ENCODE assay signal across 8 cellular contexts in genomic region chr10:5666324-5667220, GRCh38. TPM values are rescaled to one million over a fixed set of nuclear protein-coding genes. Genes with fewer than 3 reads are reported as not detected.
DNase-seq lines count a peak whose midpoint lies in the region; ATAC-seq and TF ChIP-seq lines count a peak whose summit lies in the region.

Gene ASB13, minus strand, starts transcription at chr10:5666595. Its CDS starts 44 bp downstream, at chr10:5666551.

- H3K9me3 Mint-ChIP-seq in Caco-2 (ENCODE audit: unreplicated experiment) = no peaks in the 10 kb centered on the region
- no peaks in the 10 kb centered on the region for H3K9me3 Mint-ChIP-seq in activated CD4-positive, alpha-beta T cell treated with anti-CD3 and anti-CD28 coated beads for 36 hours (ENCODE audit: low read depth)

- peaks cover 6% of the 10 kb centered on the region for H3K4me1 Mint-ChIP-seq in Caco-2 (ENCODE audit: low read depth, unreplicated experiment)
- peaks cover 11% of the 10 kb centered on the region for H3K4me1 Mint-ChIP-seq in activated CD4-positive, alpha-beta T cell treated with anti-CD3 and anti-CD28 coated beads for 36 hours

- peak; percentile 77 to 89 for DNase-seq in Caco-2
- peak; percentile 54 for DNase-seq in MG63
- DNase-seq in activated CD4-positive, alpha-beta T cell treated with anti-CD3 and anti-CD28 coated beads for 36 hours = peak; percentile 61
- peak; percentile 2 for DNase-seq in effector CD8-positive, alpha-beta T cell (lab: John Stamatoyannopoulos, UW)
- peak; percentile 65 for DNase-seq in lung (ENCODE audit: low spot score)
- peak; percentile 29 to 45 for DNase-seq in stimulated activated CD4-positive, alpha-beta T cell treated with anti-CD3 and anti-CD28 coated beads, Interleukin-4, amount 100 ng/mL, for 48 hours (ENCODE audit: low read depth in 2 of 2)
- no peak for DNase-seq in OCI-M2 (lab: John Stamatoyannopoulos, UW; ENCODE audit: unreplicated experiment)

- H3K4me3 ChIP-seq in Caco-2 (ENCODE audit: low read depth, low read length) (peak within 1 kb of the TSS; percentile 100), MG63 (peak within 1 kb of the TSS; percentile 55), lung (peak within 1 kb of the TSS; percentile 90)

- peak within 1 kb of the TSS; percentile 59 to 61 for H3K27ac ChIP-seq in lung (ENCODE audit: low read depth in 1 of 2, low read length in 1 of 2)

- peak; percentile 74 for ATAC-seq in GM21529 (IDR thresholded peaks at IDR 0.05; ENCODE audit: unreplicated experiment)
- peak; percentile 88 for ATAC-seq in activated CD4-positive, alpha-beta T cell treated with anti-CD3 and anti-CD28 coated beads for 36 hours
- peak; percentile 93 for ATAC-seq in lung (ENCODE audit: insufficient read depth, low FRiP score)

- no TSS peak for BruUV-seq in Caco-2 (replicated peaks; lab: Mats Ljungman, UMichigan)

- intact Hi-C loops in Caco-2 (cut with micrococcal nuclease; ENCODE audit: unreplicated experiment) = loop anchor here (1.0 to 2.0 kb wide), 2 partner anchors 18 to 34 kb away; partner anchors contain the start of gene TASOR2
- intact Hi-C loops in activated CD4-positive, alpha-beta T cell treated with anti-CD3 and anti-CD28 coated beads for 36 hours (cut with DNase I, micrococcal nuclease) = loop anchor here (1.0 to 2.0 kb wide), 2 partner anchors 18 kb away; partner anchors contain the start of gene TASOR2 (in 2 of the 2)

- 3% methylated on average over 76 to 87 of the region's 87 CpGs for WGBS in lung, 2 donors

- H3K27ac Mint-ChIP-seq in Caco-2 (ENCODE audit: unreplicated experiment) = peak within 1 kb of the TSS; percentile 72
- peak within 1 kb of the TSS; percentile 71 for H3K27ac Mint-ChIP-seq in activated CD4-positive, alpha-beta T cell treated with anti-CD3 and anti-CD28 coated beads for 36 hours

- CTCF ChIA-PET in Caco-2 (lab: Charles Lee) = interaction anchor here (0.6 kb wide), 1 partner anchor 40 kb away, joined by 7 read pairs; no protein-coding TSS in a partner anchor
- CTCF ChIA-PET in activated CD4-positive, alpha-beta T cell treated with anti-CD3 and anti-CD28 coated beads for 36 hours (lab: Charles Lee) = interaction anchor here (0.9 to 1.0 kb wide), 2 partner anchors 16 to 20 kb away, joined by 4 read pairs; no protein-coding TSS in a partner anchor

- no peaks in the 10 kb centered on the region for H3K27me3 Mint-ChIP-seq in Caco-2 (ENCODE audit: insufficient read depth, unreplicated experiment)
- no peaks in the 10 kb centered on the region for H3K27me3 Mint-ChIP-seq in activated CD4-positive, alpha-beta T cell treated with anti-CD3 and anti-CD28 coated beads for 36 hours

- H3K4me1 ChIP-seq in Caco-2 = peaks cover 21% of the 10 kb centered on the region
- H3K4me1 ChIP-seq in lung (ENCODE audit: control insufficient read depth in 2 of 2, insufficient read depth in 2 of 2, low read length in 2 of 2) = peaks cover 0 to 7% of the 10 kb centered on the region in 2 donors

- H3K9me3 ChIP-seq in Caco-2 (no peaks in the 10 kb centered on the region), MG63 (no peaks in the 10 kb centered on the region), lung (ENCODE audit: control insufficient read depth in 2 of 2, insufficient read depth in 1 of 2, low read length in 1 of 2) (no peaks in the 10 kb centered on the region)

- no peaks in the 10 kb centered on the region for H3K36me3 ChIP-seq in Caco-2 (ENCODE audit: control insufficient read depth, insufficient read depth, low read length)
- no peaks in the 10 kb centered on the region for H3K36me3 ChIP-seq in MG63
- H3K36me3 ChIP-seq in lung (ENCODE audit: control insufficient read depth in 2 of 2, insufficient read depth in 2 of 2, low read length in 2 of 2) = no peaks in the 10 kb centered on the region

- H3K36me3 Mint-ChIP-seq in Caco-2 (ENCODE audit: insufficient read depth, unreplicated experiment) = no peaks in the 10 kb centered on the region
- no peaks in the 10 kb centered on the region for H3K36me3 Mint-ChIP-seq in activated CD4-positive, alpha-beta T cell treated with anti-CD3 and anti-CD28 coated beads for 36 hours (ENCODE audit: low read depth)

- peak within 1 kb of the TSS; percentile 86 for H3K4me3 Mint-ChIP-seq in Caco-2 (ENCODE audit: unreplicated experiment)
- H3K4me3 Mint-ChIP-seq in activated CD4-positive, alpha-beta T cell treated with anti-CD3 and anti-CD28 coated beads for 36 hours = peak within 1 kb of the TSS; percentile 82

- POLR2A ChIA-PET in Caco-2 (lab: Charles Lee) = no interaction called here
- POLR2A ChIA-PET in activated CD4-positive, alpha-beta T cell treated with anti-CD3 and anti-CD28 coated beads for 36 hours (lab: Charles Lee) = no interaction called here

- peak in 1 of 2 experiments; percentile 33 for TF ChIP-seq CTCF in Caco-2 (IDR thresholded peaks at IDR 0.05; ENCODE audit: insufficient read depth in 1 of 2, low read depth in 1 of 2, low read length in 1 of 2, severe bottlenecking in 1 of 2, unreplicated experiment in 1 of 2)
- no peak for TF ChIP-seq CTCF in lung (IDR thresholded peaks at IDR 0.05; ENCODE audit: control extremely low read depth, extremely low read depth)

- H3K27me3 ChIP-seq in Caco-2 (replicated peaks; ENCODE audit: control insufficient read depth, insufficient read depth, low read length) = no peaks in the 10 kb centered on the region
- H3K27me3 ChIP-seq in MG63 = no peaks in the 10 kb centered on the region; the same call in 1 of the 2 replicates
- no peaks in the 10 kb centered on the region for H3K27me3 ChIP-seq in lung (ENCODE audit: control insufficient read depth, insufficient read depth)

RNA-seq across cellular contexts. Expression of gene ASB13, which starts in this region (rescaled TPM):
- total RNA-seq in Caco-2 (2022) (37.0 and 44.8 TPM in 2 replicates), lung (10 to 100 TPM in 1 of 2 donors, 1 to 10 TPM in 1; 5.2 to 26.2 TPM)
- 0.59 and 0.92 TPM in 2 replicates for total RNA-seq in MG63 (2014; rRNA removed; shearing (Covaris generic); ENCODE audit: low replicate concordance)
- 1 to 10 TPM; 6.4 to 9.8 TPM for total RNA-seq in activated CD4-positive, alpha-beta T cell treated with anti-CD3 and anti-CD28 coated beads for 36 hours
- polyA plus RNA-seq in lung = 10 to 100 TPM; 12.5 to 16.9 TPM

Comparison
In these comparisons a context has a peak if more than half of its experiments do, and no peak if none do; other contexts are left out.
1. Peak in DNase-seq and H3K4me3 ChIP-seq in MG63; RNA of the gene not detected or under 1 TPM.